9 cellular contexts compared by ENCODE assay signal in the genomic region with DNA sequence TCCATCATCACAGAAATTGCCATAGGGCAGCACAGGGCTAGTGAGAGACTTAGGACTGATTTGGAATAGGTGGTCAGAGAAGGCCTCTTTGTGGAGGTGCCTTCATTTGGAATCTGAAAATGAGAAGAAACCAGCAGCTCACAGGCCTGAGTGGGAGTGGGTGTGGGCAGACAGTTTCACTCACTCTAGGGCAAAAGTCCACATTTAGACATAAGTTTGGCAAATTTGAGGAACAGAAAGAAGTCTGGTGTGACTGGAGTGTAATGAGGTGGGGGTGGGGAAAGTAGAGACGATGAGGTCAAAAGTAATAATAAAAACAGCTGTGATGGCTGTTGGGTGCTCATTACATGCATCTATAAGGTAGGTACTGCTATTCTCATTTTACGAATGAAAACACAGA. TPM values are rescaled to one million over a fixed set of nuclear protein-coding genes. Genes with fewer than 3 reads are reported as not detected.
DNase-seq lines count a peak whose midpoint lies in the region; ATAC-seq and TF ChIP-seq lines count a peak whose summit lies in the region.
"Had no signal": no experiment of that assay in that cellular context is flagged by ENCODE, and none has a peak within 500 bp of the region (broad histone marks: within the 10 kb centered on the region; RNA-seq: fewer than 3 reads in every experiment).

No MANE protein-coding gene starts in this region.

- TF ChIP-seq CTCF in HFFc6 (IDR thresholded peaks at IDR 0.05), result no peak
- no peak for TF ChIP-seq CTCF in nephron (IDR thresholded peaks at IDR 0.05; ENCODE audit: unreplicated experiment in 3 of 3)
- no peak for TF ChIP-seq CTCF in Caco-2 (IDR thresholded peaks at IDR 0.05; ENCODE audit: insufficient read depth in 1 of 2, low read depth in 1 of 2, low read length in 1 of 2, severe bottlenecking in 1 of 2, unreplicated experiment in 1 of 2)

- CTCF ChIA-PET in Caco-2 (lab: Charles Lee), result interaction anchor here (0.6 kb wide), 1 partner anchor 65 kb away, joined by 3 read pairs; no protein-coding TSS in a partner anchor

- no peaks in the 10 kb centered on the region for H3K27me3 ChIP-seq in Caco-2 (replicated peaks; ENCODE audit: control insufficient read depth, insufficient read depth, low read length)
- H3K27me3 ChIP-seq: suprapubic skin had no signal

- peaks cover 17% of the 10 kb centered on the region; the same call in 1 of the 2 replicates for H3K36me3 Mint-ChIP-seq in HFFc6 (ENCODE audit: low read depth)
- no peaks in the 10 kb centered on the region for H3K36me3 Mint-ChIP-seq in nephron (ENCODE audit: low read depth)
- no peaks in the 10 kb centered on the region for H3K36me3 Mint-ChIP-seq in natural killer cell treated with Interleukin-12 subunit alpha and Interleukin-12 subunit beta and Interleukin-15 and Interleukin-18, amount 100 ng/mL, for 72 hours
- H3K36me3 Mint-ChIP-seq in Caco-2 (ENCODE audit: insufficient read depth, unreplicated experiment), result no peaks in the 10 kb centered on the region

- H3K27ac Mint-ChIP-seq in HFFc6, result peak overlapping the region; percentile 49
- H3K27ac Mint-ChIP-seq in nephron, result peak overlapping the region in 2 of 3 experiments; percentile 20 to 36
- no peak overlapping the region for H3K27ac Mint-ChIP-seq in natural killer cell treated with Interleukin-12 subunit alpha and Interleukin-12 subunit beta and Interleukin-15 and Interleukin-18, amount 100 ng/mL, for 72 hours
- H3K27ac Mint-ChIP-seq in Caco-2 (ENCODE audit: unreplicated experiment), result no peak overlapping the region

- intact Hi-C loops in Caco-2 (cut with micrococcal nuclease; ENCODE audit: unreplicated experiment), result no loop called here

- H3K9me3 ChIP-seq in Caco-2, result no peaks in the 10 kb centered on the region
- H3K9me3 ChIP-seq: suprapubic skin had no signal

- POLR2A ChIA-PET in Caco-2 (lab: Charles Lee), result no interaction called here

- H3K4me1 Mint-ChIP-seq in HFFc6 (ENCODE audit: low read depth), result peaks cover 66% of the 10 kb centered on the region
- peaks cover 31% of the 10 kb centered on the region for H3K4me1 Mint-ChIP-seq in nephron
- H3K4me1 Mint-ChIP-seq in natural killer cell treated with Interleukin-12 subunit alpha and Interleukin-12 subunit beta and Interleukin-15 and Interleukin-18, amount 100 ng/mL, for 72 hours (ENCODE audit: low read depth in 2 of 2), result peaks cover 15 to 19% of the 10 kb centered on the region in 2 donors
- H3K4me1 Mint-ChIP-seq in Caco-2 (ENCODE audit: low read depth, unreplicated experiment), result peaks cover 8% of the 10 kb centered on the region

- H3K36me3 ChIP-seq in Caco-2 (ENCODE audit: control insufficient read depth, insufficient read depth, low read length), result no peaks in the 10 kb centered on the region
- H3K36me3 ChIP-seq: suprapubic skin had no signal

- H3K4me3 ChIP-seq in Caco-2 (ENCODE audit: low read depth, low read length), result no peak overlapping the region
- H3K4me3 ChIP-seq: suprapubic skin had no signal

- H3K4me3 Mint-ChIP-seq in HFFc6 (no peak overlapping the region), nephron (no peak overlapping the region), Caco-2 (ENCODE audit: unreplicated experiment) (no peak overlapping the region)
- H3K4me3 Mint-ChIP-seq in natural killer cell treated with Interleukin-12 subunit alpha and Interleukin-12 subunit beta and Interleukin-15 and Interleukin-18, amount 100 ng/mL, for 72 hours, result no peak overlapping the region

- no peak for DNase-seq in HFFc6
- DNase-seq in MV-4-11 (lab: John Stamatoyannopoulos, UW), result peak; percentile 95
- no peak for DNase-seq in activated CD4-positive, alpha-beta T cell treated with anti-CD3 and anti-CD28 coated beads, Interleukin-2, amount 50 U/mL, for 1 hour
- no peak for DNase-seq in natural killer cell treated with Interleukin-12 subunit alpha and Interleukin-12 subunit beta and Interleukin-15 and Interleukin-18, amount 100 ng/mL, for 72 hours (ENCODE audit: low spot score)
- no peak for DNase-seq in SW 1271 (lab: John Stamatoyannopoulos, UW)
- no peak for DNase-seq in Caco-2

- ATAC-seq in GM18873 (IDR thresholded peaks at IDR 0.05; ENCODE audit: low FRiP score, unreplicated experiment), result peak; percentile 37
- no peak for ATAC-seq in natural killer cell treated with Interleukin-12 subunit alpha and Interleukin-12 subunit beta and Interleukin-15 and Interleukin-18, amount 100 ng/mL, for 72 hours

- H3K27me3 Mint-ChIP-seq in HFFc6 (ENCODE audit: insufficient read depth) (no peaks in the 10 kb centered on the region), nephron (ENCODE audit: low read depth) (peaks cover 23% of the 10 kb centered on the region), Caco-2 (ENCODE audit: insufficient read depth, unreplicated experiment) (no peaks in the 10 kb centered on the region)
- no peaks in the 10 kb centered on the region for H3K27me3 Mint-ChIP-seq in natural killer cell treated with Interleukin-12 subunit alpha and Interleukin-12 subunit beta and Interleukin-15 and Interleukin-18, amount 100 ng/mL, for 72 hours

- H3K9me3 Mint-ChIP-seq in HFFc6, result peaks cover 8% of the 10 kb centered on the region; the same call in 1 of the 2 replicates
- no peaks in the 10 kb centered on the region for H3K9me3 Mint-ChIP-seq in nephron
- no peaks in the 10 kb centered on the region for H3K9me3 Mint-ChIP-seq in natural killer cell treated with Interleukin-12 subunit alpha and Interleukin-12 subunit beta and Interleukin-15 and Interleukin-18, amount 100 ng/mL, for 72 hours
- H3K9me3 Mint-ChIP-seq in Caco-2 (ENCODE audit: unreplicated experiment), result no peaks in the 10 kb centered on the region

- no TSS peak for BruUV-seq in Caco-2 (replicated peaks; lab: Mats Ljungman, UMichigan)

- no peaks in the 10 kb centered on the region for H3K4me1 ChIP-seq in Caco-2

RNA-seq across cellular contexts. Expression of a gene that starts 22.4 kb away (rescaled TPM):
- 10 to 100 TPM; 24.4 to 55.1 (median 26.2) TPM for total RNA-seq in HFFc6 (2021; fragmentation: NEBNext Ultra II Directional; extraction: Animal tissue kit (Norgen Biotek cat#: 25700))
- total RNA-seq in natural killer cell treated with Interleukin-12 subunit alpha and Interleukin-12 subunit beta and Interleukin-15 and Interleukin-18, amount 100 ng/mL, for 72 hours, result 10 to 100 TPM; 10.8 to 30.8 TPM
- total RNA-seq in Caco-2 (2022), result 9.3 and 9.9 TPM in 2 replicates

Comparison
In these comparisons a context has a peak if more than half of its experiments do, and no peak if none do; other contexts are left out.
1. H3K27ac Mint-ChIP-seq: peak in HFFc6 (single experiment) and nephron (2 of 3); none in natural killer cell treated with Interleukin-12 subunit alpha and Interleukin-12 subunit beta and Interleukin-15 and Interleukin-18, amount 100 ng/mL, for 72 hours (0 of 2) and Caco-2 (single experiment).